In genomic region chr9:41086215-41086614, GRCh38 we compare ENCODE assay signal across 7 cellular contexts. TPM values are rescaled to one million over a fixed set of nuclear protein-coding genes. Genes with fewer than 3 reads are reported as not detected.
"Had no signal": no experiment of that assay in that cellular context is flagged by ENCODE, and none has a peak within 500 bp of the region (broad histone marks: within the 10 kb centered on the region; RNA-seq: fewer than 3 reads in every experiment).

No MANE protein-coding gene starts in this region.

RNA-seq across cellular contexts. Expression of gene FOXD4L6, which starts 42.3 kb away (rescaled TPM):
- total RNA-seq: HT-29; PC-9; Peyer's patch; Right ventricle myocardium superior; RPMI7951; SJSA1; T-helper 1 cell treated with Interleukin-12 subunit alpha and Interleukin-12 subunit beta and Interleukin-4 antibody, amounts not matched to agents 30 ng/mL and 1 ng/mL, for 36 hours had no signal
